Comparison of ENCODE assay signal across 18 cellular contexts in the genomic region with DNA sequence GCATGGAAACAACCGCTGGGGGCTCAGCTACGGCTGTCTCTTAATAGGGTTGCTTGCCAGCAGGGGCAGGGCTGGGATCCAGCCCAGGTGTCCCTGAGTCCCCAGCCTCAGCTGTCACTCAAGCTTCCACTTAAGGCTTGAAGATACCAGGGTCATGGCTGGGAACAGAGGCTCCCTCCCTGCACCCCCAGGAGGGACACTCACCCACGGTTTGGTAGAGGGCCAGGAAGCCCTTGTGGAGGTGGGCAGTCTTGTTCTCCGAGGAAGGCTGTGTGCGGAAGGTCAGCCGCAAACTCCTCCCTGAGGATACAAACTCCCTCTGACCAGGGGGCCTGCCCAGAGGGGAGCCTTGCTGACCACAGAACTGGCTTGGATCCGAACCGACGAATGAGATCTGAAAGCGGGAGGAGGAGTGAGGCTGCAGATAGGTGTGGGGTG. TPM values are rescaled to one million over a fixed set of nuclear protein-coding genes. Genes with fewer than 3 reads are reported as not detected.
DNase-seq lines count a peak whose midpoint lies in the region; TF ChIP-seq lines count a peak whose summit lies in the region.
"Had no signal": no experiment of that assay in that cellular context is flagged by ENCODE, and none has a peak within 500 bp of the region (broad histone marks: within the 10 kb centered on the region; RNA-seq: fewer than 3 reads in every experiment).

No MANE protein-coding gene starts in this region.

- H3K9me3 ChIP-seq in sigmoid colon (peaks cover 0 to 4% (median 0%) of the 10 kb centered on the region in 4 donors), thyroid gland (no peaks in the 10 kb centered on the region)
- H3K9me3 ChIP-seq: ascending aorta had no signal

- H3K9me3 Mint-ChIP-seq in activated CD4-positive, alpha-beta T cell treated with anti-CD3 and anti-CD28 coated beads, Interleukin-2, amount 10 ng/mL, durations not matched to agents 7 days and 5 days = peaks cover 14% of the 10 kb centered on the region
- peaks cover 10% of the 10 kb centered on the region for H3K9me3 Mint-ChIP-seq in activated CD4-positive, alpha-beta T cell treated with anti-CD3 and anti-CD28 coated beads, Interleukin-2, amount 10 ng/mL, durations not matched to agents 24 days and 14 days

- intact Hi-C loops in activated CD4-positive, alpha-beta T cell treated with anti-CD3 and anti-CD28 coated beads, Interleukin-2, amount 10 ng/mL, durations not matched to agents 24 days and 14 days (cut with micrococcal nuclease) = no loop called here
- intact Hi-C loops in sigmoid colon (cut with DNase I) (no loop called here), thyroid gland (cut with DNase I) (loop anchor here (5.0 kb wide), 1 partner anchor 39 kb away; the partner anchor contains the start of gene C1S)

- peak; percentile 11 for TF ChIP-seq CTCF in choroid plexus epithelial cell (conservative IDR thresholded peaks at IDR 0.05; ENCODE audit: low read depth, low read length)
- no peak for TF ChIP-seq CTCF in sigmoid colon (IDR thresholded peaks at IDR 0.05)
- TF ChIP-seq CTCF in thyroid gland (IDR thresholded peaks at IDR 0.05) = no peak

- H3K27me3 Mint-ChIP-seq in activated CD4-positive, alpha-beta T cell treated with anti-CD3 and anti-CD28 coated beads, Interleukin-2, amount 10 ng/mL, durations not matched to agents 7 days and 5 days = no peaks in the 10 kb centered on the region
- no peaks in the 10 kb centered on the region for H3K27me3 Mint-ChIP-seq in activated CD4-positive, alpha-beta T cell treated with anti-CD3 and anti-CD28 coated beads, Interleukin-2, amount 10 ng/mL, durations not matched to agents 24 days and 14 days
- H3K27me3 Mint-ChIP-seq: activated B cell treated with CpG ODN at 0.5 μM for 24 hours had no signal

- TF ChIP-seq EP300 in sigmoid colon (IDR thresholded peaks at IDR 0.05) = no peak

- H3K36me3 Mint-ChIP-seq in activated CD4-positive, alpha-beta T cell treated with anti-CD3 and anti-CD28 coated beads, Interleukin-2, amount 10 ng/mL, durations not matched to agents 7 days and 5 days (ENCODE audit: low read depth) = peaks cover 45% of the 10 kb centered on the region
- H3K36me3 Mint-ChIP-seq in activated CD4-positive, alpha-beta T cell treated with anti-CD3 and anti-CD28 coated beads, Interleukin-2, amount 10 ng/mL, durations not matched to agents 24 days and 14 days (ENCODE audit: low read depth) = peaks cover 49% of the 10 kb centered on the region

- H3K4me3 ChIP-seq in choroid plexus epithelial cell (ENCODE audit: low read depth, low read length) (no peak overlapping the region), sigmoid colon (no peak overlapping the region), thyroid gland (replicated peaks in 1 of 3) (no peak overlapping the region)
- H3K4me3 ChIP-seq: ascending aorta had no signal

- H3K4me3 Mint-ChIP-seq in activated CD4-positive, alpha-beta T cell treated with anti-CD3 and anti-CD28 coated beads, Interleukin-2, amount 10 ng/mL, durations not matched to agents 7 days and 5 days = no peak overlapping the region
- H3K4me3 Mint-ChIP-seq in activated CD4-positive, alpha-beta T cell treated with anti-CD3 and anti-CD28 coated beads, Interleukin-2, amount 10 ng/mL, durations not matched to agents 24 days and 14 days = no peak overlapping the region
- H3K4me3 Mint-ChIP-seq: activated B cell treated with CpG ODN at 0.5 μM for 24 hours, immature natural killer cell had no signal

- no peak for DNase-seq in activated CD4-positive, alpha-beta T cell treated with anti-CD3 and anti-CD28 coated beads, Interleukin-2, amount 10 ng/mL, durations not matched to agents 7 days and 5 days
- no peak for DNase-seq in activated CD4-positive, alpha-beta T cell treated with anti-CD3 and anti-CD28 coated beads, Interleukin-2, amount 10 ng/mL, durations not matched to agents 24 days and 14 days
- DNase-seq in choroid plexus epithelial cell (ENCODE audit: low read depth) = peak; percentile 79
- DNase-seq in sigmoid colon = peak; percentile 67
- DNase-seq in thyroid gland = no peak
- DNase-seq in SW480 (ENCODE audit: low spot score) = no peak
- DNase-seq: activated B cell treated with CpG ODN at 0.5 μM for 24 hours; activated CD8-positive, alpha-beta memory T cell treated with anti-CD3 and anti-CD28 coated beads, Interleukin-2, amount 50 U/mL, for 48 hours; effector CD4-positive, alpha-beta T cell; foreskin melanocyte; immature natural killer cell; NCI-H1048; NCI-H345 had no signal

- peak overlapping the region; percentile 36 for H3K27ac Mint-ChIP-seq in activated CD4-positive, alpha-beta T cell treated with anti-CD3 and anti-CD28 coated beads, Interleukin-2, amount 10 ng/mL, durations not matched to agents 7 days and 5 days
- H3K27ac Mint-ChIP-seq in activated CD4-positive, alpha-beta T cell treated with anti-CD3 and anti-CD28 coated beads, Interleukin-2, amount 10 ng/mL, durations not matched to agents 24 days and 14 days = no peak overlapping the region
- H3K27ac Mint-ChIP-seq: activated B cell treated with CpG ODN at 0.5 μM for 24 hours had no signal

- CTCF ChIA-PET in activated CD4-positive, alpha-beta T cell treated with anti-CD3 and anti-CD28 coated beads, Interleukin-2, amount 10 ng/mL, durations not matched to agents 7 days and 5 days (lab: Charles Lee) = interaction anchor here (1.3 to 1.6 kb wide), 2 partner anchors 8 to 229 kb away, joined by 3 to 5 read pairs; partner anchors contain the start of gene SPSB2

- H3K27ac ChIP-seq in sigmoid colon = peak overlapping the region in 2 of 4 donors; percentile 22 to 40
- H3K27ac ChIP-seq in thyroid gland = peak overlapping the region in 1 of 3 donors; percentile 57
- H3K27ac ChIP-seq: parathyroid adenoma had no signal

- TF ChIP-seq POLR2A in sigmoid colon (IDR thresholded peaks at IDR 0.05) = no peak
- no peak for TF ChIP-seq POLR2A in thyroid gland (IDR thresholded peaks at IDR 0.05)

- POLR2A ChIA-PET in activated CD4-positive, alpha-beta T cell treated with anti-CD3 and anti-CD28 coated beads, Interleukin-2, amount 10 ng/mL, durations not matched to agents 7 days and 5 days (lab: Charles Lee) = no interaction called here

- 89 to 91% methylated on average over 10 of the region's 10 CpGs for WGBS in sigmoid colon, 2 donors
- WGBS in thyroid gland, 2 donors = 65 to 88% methylated on average over 8 to 10 of the region's 10 CpGs

- peaks cover 38% of the 10 kb centered on the region for H3K4me1 Mint-ChIP-seq in activated CD4-positive, alpha-beta T cell treated with anti-CD3 and anti-CD28 coated beads, Interleukin-2, amount 10 ng/mL, durations not matched to agents 7 days and 5 days
- H3K4me1 Mint-ChIP-seq in activated CD4-positive, alpha-beta T cell treated with anti-CD3 and anti-CD28 coated beads, Interleukin-2, amount 10 ng/mL, durations not matched to agents 24 days and 14 days = peaks cover 17% of the 10 kb centered on the region

- H3K36me3 ChIP-seq in sigmoid colon (peaks cover 5 to 51% (median 15%) of the 10 kb centered on the region in 4 donors), thyroid gland (peaks cover 0 to 3% of the 10 kb centered on the region in 2 donors)

- H3K4me1 ChIP-seq in sigmoid colon (no peaks in the 10 kb centered on the region), thyroid gland (no peaks in the 10 kb centered on the region)
- H3K4me1 ChIP-seq: Caco-2, parathyroid adenoma had no signal

- H3K27me3 ChIP-seq in sigmoid colon (no peaks in the 10 kb centered on the region), thyroid gland (no peaks in the 10 kb centered on the region)
- H3K27me3 ChIP-seq: ascending aorta had no signal

RNA-seq across cellular contexts. Expression of gene C1RL, which starts 7.3 kb away (rescaled TPM):
- total RNA-seq in activated CD4-positive, alpha-beta T cell treated with anti-CD3 and anti-CD28 coated beads, Interleukin-2, amount 10 ng/mL, durations not matched to agents 7 days and 5 days = 10 to 100 TPM; 31.2 to 31.4 TPM
- 19.8 and 23.0 TPM in 2 replicates for total RNA-seq in activated CD4-positive, alpha-beta T cell treated with anti-CD3 and anti-CD28 coated beads, Interleukin-2, amount 10 ng/mL, durations not matched to agents 24 days and 14 days
- total RNA-seq in sigmoid colon (10 to 100 TPM; 44.2 to 82.6 (median 65.3) TPM), thyroid gland (100 to 1,000 TPM in 1 of 4 donors, 10 to 100 TPM in 3; 39.2 to 153 (median 59.5) TPM)
- 10 to 100 TPM in 2 of 3 donors, 1 to 10 TPM in 1; 9.9 to 45.5 (median 12.0) TPM for polyA plus RNA-seq in sigmoid colon

RNA-seq across cellular contexts. Expression of gene C1R, which starts 9.5 kb away (rescaled TPM):
- 1 to 10 TPM; 2.2 to 3.5 TPM for total RNA-seq in activated CD4-positive, alpha-beta T cell treated with anti-CD3 and anti-CD28 coated beads, Interleukin-2, amount 10 ng/mL, durations not matched to agents 7 days and 5 days
- 1.4 and 2.5 TPM in 2 replicates for total RNA-seq in activated CD4-positive, alpha-beta T cell treated with anti-CD3 and anti-CD28 coated beads, Interleukin-2, amount 10 ng/mL, durations not matched to agents 24 days and 14 days
- total RNA-seq in sigmoid colon = 100 to 1,000 TPM; 328 to 493 (median 467) TPM
- polyA plus RNA-seq in sigmoid colon = 100 to 1,000 TPM in 1 of 3 donors, 10 to 100 TPM in 2; 23.8 to 257 (median 54.1) TPM
- total RNA-seq in thyroid gland = 100 to 1,000 TPM; 132 to 545 (median 312) TPM

RNA-seq across cellular contexts. Expression of gene RBP5, which starts 27.0 kb away (rescaled TPM):
- total RNA-seq in activated CD4-positive, alpha-beta T cell treated with anti-CD3 and anti-CD28 coated beads, Interleukin-2, amount 10 ng/mL, durations not matched to agents 7 days and 5 days = under 1 TPM in 1 of 2 experiments, not detected in 1; 0.42 TPM
- total RNA-seq in activated CD4-positive, alpha-beta T cell treated with anti-CD3 and anti-CD28 coated beads, Interleukin-2, amount 10 ng/mL, durations not matched to agents 24 days and 14 days = not detected in 2 replicates
- total RNA-seq in sigmoid colon (under 1 TPM in 1 of 4 donors, not detected in 3; 0.71 TPM), thyroid gland (1 to 10 TPM in 2 of 4 donors, not detected in 2; 2.8 to 4.5 TPM)
- 10 to 100 TPM in 1 of 3 donors, 1 to 10 TPM in 2; 3.7 to 30.9 (median 4.2) TPM for polyA plus RNA-seq in sigmoid colon
- total RNA-seq: A673, activated B cell treated with CpG ODN at 0.5 μM for 24 hours, mononuclear cell had no signal
- polyA plus RNA-seq: immature natural killer cell had no signal

RNA-seq across cellular contexts. Expression of gene CLSTN3, which starts 28.5 kb away (rescaled TPM):
- total RNA-seq in activated CD4-positive, alpha-beta T cell treated with anti-CD3 and anti-CD28 coated beads, Interleukin-2, amount 10 ng/mL, durations not matched to agents 7 days and 5 days = 10 to 100 TPM; 74.0 to 74.1 TPM
- total RNA-seq in activated CD4-positive, alpha-beta T cell treated with anti-CD3 and anti-CD28 coated beads, Interleukin-2, amount 10 ng/mL, durations not matched to agents 24 days and 14 days = 42.1 and 47.0 TPM in 2 replicates
- total RNA-seq in sigmoid colon = 10 to 100 TPM; 11.5 to 41.5 (median 19.3) TPM
- polyA plus RNA-seq in sigmoid colon = 10 to 100 TPM in 1 of 3 donors, 1 to 10 TPM in 2; 3.7 to 25.9 (median 6.0) TPM
- 10 to 100 TPM; 18.0 to 53.4 (median 37.3) TPM for total RNA-seq in thyroid gland

RNA-seq across cellular contexts. Expression of gene C1S, which starts 41.2 kb away (rescaled TPM):
- total RNA-seq in activated CD4-positive, alpha-beta T cell treated with anti-CD3 and anti-CD28 coated beads, Interleukin-2, amount 10 ng/mL, durations not matched to agents 7 days and 5 days = 1 to 10 TPM; 1.1 to 1.4 TPM
- total RNA-seq in activated CD4-positive, alpha-beta T cell treated with anti-CD3 and anti-CD28 coated beads, Interleukin-2, amount 10 ng/mL, durations not matched to agents 24 days and 14 days = 1.9 and 2.6 TPM in 2 replicates
- total RNA-seq in sigmoid colon (100 to 1,000 TPM; 420 to 622 (median 463) TPM), thyroid gland (100 to 1,000 TPM; 137 to 470 (median 255) TPM)
- polyA plus RNA-seq in sigmoid colon = 100 to 1,000 TPM in 1 of 3 donors, 10 to 100 TPM in 2; 15.5 to 244 (median 52.9) TPM
- polyA plus RNA-seq: immature natural killer cell had no signal

Comparison
In these comparisons a context has a peak if more than half of its experiments do, and no peak if none do; other contexts are left out.
1. DNase-seq: peak in choroid plexus epithelial cell (single experiment) and sigmoid colon (single experiment); none in activated CD4-positive, alpha-beta T cell treated with anti-CD3 and anti-CD28 coated beads, Interleukin-2, amount 10 ng/mL, durations not matched to agents 7 days and 5 days (single experiment), activated CD4-positive, alpha-beta T cell treated with anti-CD3 and anti-CD28 coated beads, Interleukin-2, amount 10 ng/mL, durations not matched to agents 24 days and 14 days (single experiment), thyroid gland (0 of 2) and SW480 (single experiment).
2. RNA of gene C1R, which starts 9.5 kb away (total RNA-seq): 328 to 493 TPM in sigmoid colon and 132 to 545 TPM in thyroid gland; 2.2 to 3.5 TPM in activated CD4-positive, alpha-beta T cell treated with anti-CD3 and anti-CD28 coated beads, Interleukin-2, amount 10 ng/mL, durations not matched to agents 7 days and 5 days and 1.4 to 2.5 TPM in activated CD4-positive, alpha-beta T cell treated with anti-CD3 and anti-CD28 coated beads, Interleukin-2, amount 10 ng/mL, durations not matched to agents 24 days and 14 days; every median in the first group is over 10 times any median in the second.